In genomic region chr9:93585259-93585658, GRCh38 we compare ENCODE assay signal across 15 cellular contexts. TPM values are rescaled to one million over a fixed set of nuclear protein-coding genes. Genes with fewer than 3 reads are reported as not detected.
A peak's percentile ranks its signal among the peaks of the same experiment; 100 is the strongest.
DNase-seq lines count a peak whose midpoint lies in the region; ATAC-seq and TF ChIP-seq lines count a peak whose summit lies in the region.
"Had no signal": no experiment of that assay in that cellular context is flagged by ENCODE, and none has a peak within 500 bp of the region (broad histone marks: within the 10 kb centered on the region; RNA-seq: fewer than 3 reads in every experiment).

No MANE protein-coding gene starts in this region.

- no peak for TF ChIP-seq CTCF in heart right ventricle (IDR thresholded peaks at IDR 0.05)
- TF ChIP-seq CTCF in lower lobe of right lung (IDR thresholded peaks at IDR 0.05): no peak

- H3K36me3 ChIP-seq in heart right ventricle (no peaks in the 10 kb centered on the region), lower lobe of right lung (no peaks in the 10 kb centered on the region), trophoblast cell (ENCODE audit: control insufficient read depth in 1 of 2, insufficient read depth in 2 of 2, low read length in 2 of 2) (no peaks in the 10 kb centered on the region)
- H3K36me3 ChIP-seq: HAP-1 had no signal

- no peak overlapping the region for H2AFZ ChIP-seq in trophoblast cell (ENCODE audit: insufficient read depth, low read length, poor library complexity)
- H2AFZ ChIP-seq: GM23338 had no signal

- H2AK5ac ChIP-seq in trophoblast cell (ENCODE audit: low read length): no peak overlapping the region

- H3K23ac ChIP-seq in trophoblast cell (ENCODE audit: low read length): no peak overlapping the region

- intact Hi-C loops in left cardiac atrium (cut with DNase I) (no loop called here), heart right ventricle (cut with DNase I) (no loop called here), lower lobe of right lung (cut with DNase I) (no loop called here)

- H3K4me1 Mint-ChIP-seq in activated CD8-positive, alpha-beta memory T cell treated with anti-CD3 and anti-CD28 coated beads, Interleukin-2, amount 10 ng/mL, durations not matched to agents 7 days and 5 days: peaks cover 8% of the 10 kb centered on the region

- peaks cover 24 to 79% (median 62%) of the 10 kb centered on the region in 9 donors for H3K4me1 ChIP-seq in heart right ventricle
- peaks cover 62% of the 10 kb centered on the region for H3K4me1 ChIP-seq in lower lobe of right lung
- peaks cover 10 to 21% of the 10 kb centered on the region in 2 experiments for H3K4me1 ChIP-seq in trophoblast cell (ENCODE audit: control insufficient read depth in 1 of 2, insufficient read depth in 2 of 2, low read length in 2 of 2)
- H3K4me1 ChIP-seq: HAP-1 had no signal

- H3K27ac Mint-ChIP-seq in activated CD8-positive, alpha-beta memory T cell treated with anti-CD3 and anti-CD28 coated beads, Interleukin-2, amount 10 ng/mL, durations not matched to agents 7 days and 5 days: no peak overlapping the region
- H3K27ac Mint-ChIP-seq: CD4-positive, CD25-positive, alpha-beta regulatory T cell; GM23338 had no signal

- no peak overlapping the region for H4K8ac ChIP-seq in trophoblast cell (ENCODE audit: low read depth, low read length)

- H3K27ac ChIP-seq in heart right ventricle (no peak overlapping the region), lower lobe of right lung (no peak overlapping the region), trophoblast cell (ENCODE audit: low read depth, low read length) (no peak overlapping the region), substantia nigra (ENCODE audit: low read depth, low read length, poor library complexity, severe bottlenecking) (no peak overlapping the region)
- H3K27ac ChIP-seq: BLaER1 treated with 17β-estradiol and CSF1 and Interleukin-3, amounts not matched to agents 10 nM and 100 nM had no signal

- no peak overlapping the region for H2BK5ac ChIP-seq in trophoblast cell (ENCODE audit: low read depth, low read length, poor library complexity)

- H3K4me3 Mint-ChIP-seq in activated CD8-positive, alpha-beta memory T cell treated with anti-CD3 and anti-CD28 coated beads, Interleukin-2, amount 10 ng/mL, durations not matched to agents 7 days and 5 days: no peak overlapping the region
- H3K4me3 Mint-ChIP-seq: CD4-positive, CD25-positive, alpha-beta regulatory T cell; GM23338 had no signal

- ATAC-seq in left cardiac atrium (no peak), heart right ventricle (no peak), lower lobe of right lung (no peak), GM18517 (IDR thresholded peaks at IDR 0.05; ENCODE audit: unreplicated experiment) (no peak), GM21360 (IDR thresholded peaks at IDR 0.05; ENCODE audit: unreplicated experiment) (no peak)
- ATAC-seq in activated CD8-positive, alpha-beta memory T cell treated with anti-CD3 and anti-CD28 coated beads, Interleukin-2, amount 10 ng/mL, durations not matched to agents 7 days and 5 days: no peak
- ATAC-seq: GM23338, HepG2 had no signal

- H3K27me3 ChIP-seq in heart right ventricle: no peaks in the 10 kb centered on the region
- no peaks in the 10 kb centered on the region for H3K27me3 ChIP-seq in lower lobe of right lung (ENCODE audit: low read depth)
- no peaks in the 10 kb centered on the region for H3K27me3 ChIP-seq in trophoblast cell (ENCODE audit: insufficient read depth, low read length)
- H3K27me3 ChIP-seq: BLaER1 treated with 17β-estradiol and CSF1 and Interleukin-3, amounts not matched to agents 10 nM and 100 nM had no signal

- H3K9ac ChIP-seq in trophoblast cell (ENCODE audit: low read length): no peak overlapping the region

- no peak overlapping the region for H3K4me3 ChIP-seq in heart right ventricle
- H3K4me3 ChIP-seq in lower lobe of right lung: no peak overlapping the region
- no peak overlapping the region for H3K4me3 ChIP-seq in trophoblast cell (ENCODE audit: low read depth, low read length)
- H3K4me3 ChIP-seq: BLaER1 treated with 17β-estradiol and CSF1 and Interleukin-3, amounts not matched to agents 10 nM and 100 nM; GM23338; HAP-1 had no signal

- H3K18ac ChIP-seq in trophoblast cell (ENCODE audit: low read length): no peak overlapping the region

- peaks cover 21% of the 10 kb centered on the region for H3K36me3 Mint-ChIP-seq in activated CD8-positive, alpha-beta memory T cell treated with anti-CD3 and anti-CD28 coated beads, Interleukin-2, amount 10 ng/mL, durations not matched to agents 7 days and 5 days

- no peak overlapping the region for H4K12ac ChIP-seq in trophoblast cell (ENCODE audit: low read depth, low read length)

- no peaks in the 10 kb centered on the region for H3K79me1 ChIP-seq in trophoblast cell (ENCODE audit: low read length)

- H3K4me2 ChIP-seq in trophoblast cell (ENCODE audit: low read length): no peak overlapping the region
- H3K4me2 ChIP-seq: GM23338 had no signal

- no peak overlapping the region for H4K91ac ChIP-seq in trophoblast cell (ENCODE audit: low read depth, low read length)

- H3K27me3 Mint-ChIP-seq in activated CD8-positive, alpha-beta memory T cell treated with anti-CD3 and anti-CD28 coated beads, Interleukin-2, amount 10 ng/mL, durations not matched to agents 7 days and 5 days: no peaks in the 10 kb centered on the region
- H3K27me3 Mint-ChIP-seq: CD4-positive, CD25-positive, alpha-beta regulatory T cell had no signal

- H3K4ac ChIP-seq in trophoblast cell (ENCODE audit: low read depth, low read length): peak overlapping the region; percentile 21

- CTCF ChIA-PET in activated CD8-positive, alpha-beta memory T cell treated with anti-CD3 and anti-CD28 coated beads, Interleukin-2, amount 10 ng/mL, durations not matched to agents 7 days and 5 days (lab: Charles Lee): no interaction called here

- no peak overlapping the region for H3K14ac ChIP-seq in trophoblast cell (ENCODE audit: low read length)

- peaks cover 4% of the 10 kb centered on the region for H3K79me2 ChIP-seq in trophoblast cell (ENCODE audit: control insufficient read depth, insufficient read depth, low read length, poor library complexity)

- DNase-seq in left cardiac atrium (peak; percentile 7), heart right ventricle (no peak), lower lobe of right lung (peak; percentile 41), trophoblast cell (no peak), substantia nigra (lab: John Stamatoyannopoulos, UW) (no peak)
- peak; percentile 23 for DNase-seq in activated CD8-positive, alpha-beta memory T cell treated with anti-CD3 and anti-CD28 coated beads, Interleukin-2, amount 10 ng/mL, durations not matched to agents 7 days and 5 days
- DNase-seq: ACHN; CD4-positive, CD25-positive, alpha-beta regulatory T cell; DMS 273 treated with DMSO at 0.1 percent for 48 hours had no signal

- H2BK12ac ChIP-seq in trophoblast cell (ENCODE audit: low read length): no peak overlapping the region

- peaks cover 14% of the 10 kb centered on the region for H3K9me3 Mint-ChIP-seq in activated CD8-positive, alpha-beta memory T cell treated with anti-CD3 and anti-CD28 coated beads, Interleukin-2, amount 10 ng/mL, durations not matched to agents 7 days and 5 days (ENCODE audit: low read depth)
- H3K9me3 Mint-ChIP-seq: GM23338 had no signal

- H2BK120ac ChIP-seq in trophoblast cell (ENCODE audit: insufficient read depth, low read length, poor library complexity): no peak overlapping the region

- peaks cover 0 to 11% (median 0%) of the 10 kb centered on the region in 11 donors for H3K9me3 ChIP-seq in heart right ventricle
- no peaks in the 10 kb centered on the region for H3K9me3 ChIP-seq in lower lobe of right lung
- H3K9me3 ChIP-seq in trophoblast cell (ENCODE audit: insufficient read depth, low read depth, low read length): peaks cover 4% of the 10 kb centered on the region

- WGBS in heart right ventricle, 2 donors: 93 to 97% methylated on average over 4 of the region's 4 CpGs
- no CpG with 5 or more reads among the region's 4 CpGs for WGBS in trophoblast cell (ENCODE audit: extremely low coverage, insufficient coverage, insufficient read length)

RNA-seq across cellular contexts. Expression of gene PHF2, which starts 8.9 kb away (rescaled TPM):
- total RNA-seq in left cardiac atrium (10 to 100 TPM; 25.7 to 27.7 TPM), heart right ventricle (10 to 100 TPM; 20.4 to 28.0 (median 23.0) TPM), lower lobe of right lung (39.1 TPM)
- 10 to 100 TPM; 13.9 to 31.3 TPM for polyA plus RNA-seq in heart right ventricle
- total RNA-seq in activated CD8-positive, alpha-beta memory T cell treated with anti-CD3 and anti-CD28 coated beads, Interleukin-2, amount 10 ng/mL, durations not matched to agents 7 days and 5 days: 10 to 100 TPM; 25.1 to 26.3 TPM
- 12.6 and 12.7 TPM in 2 replicates for polyA plus RNA-seq in trophoblast cell (2013)

Comparison
In these comparisons a context has a peak if more than half of its experiments do, and no peak if none do; other contexts are left out.
1. DNase-seq: peak in left cardiac atrium (single experiment), activated CD8-positive, alpha-beta memory T cell treated with anti-CD3 and anti-CD28 coated beads, Interleukin-2, amount 10 ng/mL, durations not matched to agents 7 days and 5 days (single experiment) and lower lobe of right lung (single experiment); none in heart right ventricle (0 of 2), trophoblast cell (0 of 2) and substantia nigra (0 of 49).